Comparison of ENCODE assay signal across 15 cellular contexts in the genomic region with DNA sequence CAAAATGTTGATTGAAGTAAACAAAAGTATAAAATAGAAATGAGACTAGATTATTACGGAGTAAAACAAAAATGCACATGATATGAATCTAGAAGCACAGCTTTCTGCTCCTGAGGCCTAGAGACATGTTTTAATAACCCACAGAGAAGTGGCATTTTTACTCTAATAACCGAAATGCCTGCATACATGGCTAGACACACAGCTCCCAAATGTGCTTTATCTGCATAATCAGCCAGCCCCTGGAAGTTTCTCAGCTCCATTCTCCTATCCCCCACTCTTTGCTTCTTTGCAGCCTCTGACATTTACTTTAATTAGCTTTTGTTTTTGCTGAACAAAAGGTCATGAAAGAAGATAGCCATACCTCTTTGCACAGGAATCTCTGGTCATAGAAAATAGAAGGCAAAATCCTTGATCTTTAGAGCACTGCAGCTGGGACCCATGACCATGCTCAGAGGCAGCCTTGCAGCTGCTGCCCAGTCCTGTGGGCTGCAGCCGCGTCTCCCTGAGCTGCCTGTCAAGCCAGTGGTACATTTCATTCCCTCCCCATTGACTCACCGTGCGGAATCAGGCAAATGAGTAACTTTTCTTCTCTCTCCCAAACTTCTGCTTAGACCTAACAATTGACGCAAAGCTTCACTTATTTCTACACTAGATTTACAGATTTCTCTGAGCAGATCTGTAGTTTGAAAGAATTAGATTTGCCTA. TPM values are rescaled to one million over a fixed set of nuclear protein-coding genes. Genes with fewer than 3 reads are reported as not detected.
A peak's percentile ranks its signal among the peaks of the same experiment; 100 is the strongest.
DNase-seq lines count a peak whose midpoint lies in the region; FAIRE-seq and TF ChIP-seq lines count a peak whose summit lies in the region.
"Had no signal": no experiment of that assay in that cellular context is flagged by ENCODE, and none has a peak within 500 bp of the region (broad histone marks: within the 10 kb centered on the region; RNA-seq: fewer than 3 reads in every experiment).

Gene VEPH1, minus strand, starts transcription at position 501 of the 705 bp plus-strand sequence. CDS start 8,067 bp downstream, outside the sequence.

- H3K9me3 Mint-ChIP-seq in Caco-2 (ENCODE audit: unreplicated experiment), result no peaks in the 10 kb centered on the region
- H3K9me3 Mint-ChIP-seq in nephron progenitor cell, result no peaks in the 10 kb centered on the region

- TF ChIP-seq POLR2A in GM12891 (IDR thresholded peaks at IDR 0.05; ENCODE audit: low read depth, low read length), result no peak

- H3K4me1 Mint-ChIP-seq in Caco-2 (ENCODE audit: low read depth, unreplicated experiment), result no peaks in the 10 kb centered on the region
- peaks cover 42% of the 10 kb centered on the region for H3K4me1 Mint-ChIP-seq in nephron progenitor cell

- peaks cover 15% of the 10 kb centered on the region for H3K36me3 Mint-ChIP-seq in Caco-2 (ENCODE audit: insufficient read depth, unreplicated experiment)
- H3K36me3 Mint-ChIP-seq in nephron progenitor cell (ENCODE audit: low read depth), result no peaks in the 10 kb centered on the region

- POLR2A ChIA-PET in Caco-2 (lab: Charles Lee), result no interaction called here

- no TSS peak for BruUV-seq in Caco-2 (replicated peaks; lab: Mats Ljungman, UMichigan)

- H3K27ac Mint-ChIP-seq in Caco-2 (ENCODE audit: unreplicated experiment), result no peak within 1 kb of the TSS
- H3K27ac Mint-ChIP-seq in nephron progenitor cell, result no peak within 1 kb of the TSS

- no peaks in the 10 kb centered on the region for H3K36me3 ChIP-seq in Caco-2 (ENCODE audit: control insufficient read depth, insufficient read depth, low read length)
- H3K36me3 ChIP-seq: right atrium auricular region, uterus had no signal

- H3K27me3 Mint-ChIP-seq in Caco-2 (ENCODE audit: insufficient read depth, unreplicated experiment) (no peaks in the 10 kb centered on the region), nephron progenitor cell (ENCODE audit: low read depth, poor library complexity) (peaks cover 28% of the 10 kb centered on the region)

- no peaks in the 10 kb centered on the region for H3K27me3 ChIP-seq in Caco-2 (replicated peaks; ENCODE audit: control insufficient read depth, insufficient read depth, low read length)
- H3K27me3 ChIP-seq: right atrium auricular region, uterus had no signal

- H3K4me3 ChIP-seq in Caco-2 (ENCODE audit: low read depth, low read length) (no peak within 1 kb of the TSS), fibroblast of the aortic adventitia (ENCODE audit: low read depth, low read length) (no peak within 1 kb of the TSS)
- H3K4me3 ChIP-seq: right atrium auricular region, uterus had no signal

- no peaks in the 10 kb centered on the region for H3K9me3 ChIP-seq in Caco-2
- H3K9me3 ChIP-seq: right atrium auricular region, uterus had no signal

- TF ChIP-seq CTCF in Caco-2 (IDR thresholded peaks at IDR 0.05; ENCODE audit: insufficient read depth in 1 of 2, low read depth in 1 of 2, low read length in 1 of 2, severe bottlenecking in 1 of 2, unreplicated experiment in 1 of 2) (no peak), fibroblast of the aortic adventitia (IDR thresholded peaks at IDR 0.05; ENCODE audit: insufficient read depth, low read length) (no peak), nephron progenitor cell (IDR thresholded peaks at IDR 0.05) (no peak)

- H3K4me1 ChIP-seq in Caco-2, result peaks cover 10% of the 10 kb centered on the region; the same call in 1 of the 2 replicates
- H3K4me1 ChIP-seq: uterus had no signal

- no peak for FAIRE-seq in GM12891 (lab: Jason Lieb, UNC)

- DNase-seq in Caco-2, result peak in 1 of 2 experiments; percentile 9
- peak; percentile 23 for DNase-seq in SW480 (ENCODE audit: low spot score)
- DNase-seq in fibroblast of the aortic adventitia (ENCODE audit: low read depth), result peak; percentile 39
- DNase-seq in nephron progenitor cell, result peak; percentile 16
- DNase-seq in NCI-H1048 (lab: John Stamatoyannopoulos, UW), result no peak
- no peak for DNase-seq in GM12891 (ENCODE audit: insufficient read length, low spot score)
- no peak for DNase-seq in SHP77 treated with DMSO at 0.1 percent for 48 hours (lab: John Stamatoyannopoulos, UW)
- DNase-seq in nucleus accumbens (lab: John Stamatoyannopoulos, UW), result no peak
- DNase-seq: activated CD4-positive, alpha-beta T cell treated with anti-CD3 and anti-CD28 coated beads, Interleukin-2, amount 50 U/mL, for 4 hours; activated naive CD4-positive, alpha-beta T cell; effector CD8-positive, alpha-beta T cell; left cardiac atrium; NCI-H510A treated with DMSO at 0.1 percent for 48 hours; uterus had no signal

- intact Hi-C loops in Caco-2 (cut with micrococcal nuclease; ENCODE audit: unreplicated experiment), result no loop called here

- no peak within 1 kb of the TSS for H3K4me3 Mint-ChIP-seq in Caco-2 (ENCODE audit: unreplicated experiment)
- no peak within 1 kb of the TSS for H3K4me3 Mint-ChIP-seq in nephron progenitor cell

- CTCF ChIA-PET in Caco-2 (lab: Charles Lee), result no interaction called here

TF ChIP-seq in GM12891, 5 proteins besides CTCF, POLR2A, EP300 and RAD21:
- TF ChIP-seq TAF1 (IDR thresholded peaks at IDR 0.05; ENCODE audit: low read depth, low read length) (no peak), PAX5 (IDR thresholded peaks at IDR 0.05; ENCODE audit: insufficient read depth, low read length, severe bottlenecking) (no peak), POLR2AphosphoS5 (IDR thresholded peaks at IDR 0.05; ENCODE audit: low read depth, low read length) (no peak), POU2F2 (IDR thresholded peaks at IDR 0.05; ENCODE audit: low read depth, low read length) (no peak), SPI1 (IDR thresholded peaks at IDR 0.05; ENCODE audit: low read depth, low read length) (no peak)

RNA-seq across cellular contexts. Expression of gene VEPH1, which starts in this region (rescaled TPM):
- total RNA-seq in Caco-2 (2022), result 11.0 and 12.0 TPM in 2 replicates
- total RNA-seq in fibroblast of the aortic adventitia (ENCODE audit: low replicate concordance), result 27.4 and 152 TPM in 2 replicates
- polyA plus RNA-seq in GM12891 (2012; ENCODE audit: low read depth, missing spikeins), result not detected

Comparison
In these comparisons a context has a peak if more than half of its experiments do, and no peak if none do; other contexts are left out.
1. DNase-seq: peak in SW480 (single experiment), fibroblast of the aortic adventitia (single experiment) and nephron progenitor cell (single experiment); none in NCI-H1048 (single experiment), GM12891 (single experiment), SHP77 treated with DMSO at 0.1 percent for 48 hours (single experiment) and nucleus accumbens (0 of 56).